ENCODE assay signal across 13 cellular contexts in genomic region chr16:31186176-31186575, GRCh38. TPM values are rescaled to one million over a fixed set of nuclear protein-coding genes. Genes with fewer than 3 reads are reported as not detected.
A peak's percentile ranks its signal among the peaks of the same experiment; 100 is the strongest.
DNase-seq lines count a peak whose midpoint lies in the region; ATAC-seq and TF ChIP-seq lines count a peak whose summit lies in the region.
"Had no signal": no experiment of that assay in that cellular context is flagged by ENCODE, and none has a peak within 500 bp of the region (broad histone marks: within the 10 kb centered on the region; RNA-seq: fewer than 3 reads in every experiment).

No MANE protein-coding gene starts in this region.

- peaks cover 97% of the 10 kb centered on the region for H3K79me2 ChIP-seq in DND-41 (ENCODE audit: insufficient read depth, low read length)

- POLR2A ChIA-PET in WTC11 (lab: Charles Lee) = no interaction called here

- H3K27ac Mint-ChIP-seq in WTC11 (peak overlapping the region; percentile 86; the same call in 1 of the 2 replicates), immature natural killer cell (peak overlapping the region; percentile 77 to 92 (median 82))

- CTCF ChIA-PET in WTC11 (lab: Charles Lee) = no interaction called here

- H3K36me3 ChIP-seq in BLaER1 treated with 17β-estradiol and CSF1 and Interleukin-3, amounts not matched to agents 10 nM and 100 nM = peaks cover 94 to 100% (median 100%) of the 10 kb centered on the region in 11 experiments
- peaks cover 100% of the 10 kb centered on the region for H3K36me3 ChIP-seq in DND-41 (ENCODE audit: insufficient read depth, low read length)

- no peaks in the 10 kb centered on the region for H3K9me3 ChIP-seq in BLaER1 treated with 17β-estradiol and CSF1 and Interleukin-3, amounts not matched to agents 10 nM and 100 nM (replicated peaks in 1 of 11)
- H3K9me3 ChIP-seq in DND-41 (ENCODE audit: insufficient read depth, low read length, severe bottlenecking) = no peaks in the 10 kb centered on the region
- H3K9me3 ChIP-seq: psoas muscle had no signal

- ATAC-seq in DND-41 (ENCODE audit: insufficient read depth, low read depth) = no peak
- ATAC-seq in WTC11 = no peak
- no peak for ATAC-seq in HG02870 (IDR thresholded peaks at IDR 0.05; ENCODE audit: unreplicated experiment)
- no peak for ATAC-seq in HG03432 (IDR thresholded peaks at IDR 0.05; ENCODE audit: unreplicated experiment)

- H3K4me2 ChIP-seq in BLaER1 treated with 17β-estradiol and CSF1 and Interleukin-3, amounts not matched to agents 10 nM and 100 nM = peak overlapping the region in 7 of 11 experiments; percentile 3 to 98 (median 62); a peak in 12 of 22 replicates
- peak overlapping the region; percentile 37; the same call in 1 of the 2 replicates for H3K4me2 ChIP-seq in DND-41 (ENCODE audit: insufficient read depth, low read length)
- H3K4me2 ChIP-seq: KMS-11 had no signal

- no peak overlapping the region for H2AFZ ChIP-seq in DND-41 (ENCODE audit: low read depth, low read length)

- H3K4me1 Mint-ChIP-seq in WTC11 (peaks cover 39% of the 10 kb centered on the region), immature natural killer cell (peaks cover 99 to 100% of the 10 kb centered on the region in 2 donors)

- H3K36me3 Mint-ChIP-seq in WTC11 (peaks cover 99% of the 10 kb centered on the region), immature natural killer cell (peaks cover 72 to 92% (median 77%) of the 10 kb centered on the region in 3 donors)

- H3K4me3 Mint-ChIP-seq in WTC11 = no peak overlapping the region
- peak overlapping the region; percentile 66 to 84 (median 79) for H3K4me3 Mint-ChIP-seq in immature natural killer cell

- H3K4me1 ChIP-seq in BLaER1 treated with 17β-estradiol and CSF1 and Interleukin-3, amounts not matched to agents 10 nM and 100 nM = peaks cover 25 to 99% (median 52%) of the 10 kb centered on the region in 10 experiments
- peaks cover 42% of the 10 kb centered on the region for H3K4me1 ChIP-seq in DND-41 (ENCODE audit: insufficient read depth, low read length)

- TF ChIP-seq CTCF in DND-41 (IDR thresholded peaks at IDR 0.05; ENCODE audit: borderline replicate concordance, extremely low read depth, low read length, poor library complexity, severe bottlenecking) (no peak), WTC11 (IDR thresholded peaks at IDR 0.05) (no peak)

- H3K9ac ChIP-seq in BLaER1 treated with 17β-estradiol and CSF1 and Interleukin-3, amounts not matched to agents 10 nM and 100 nM = peak overlapping the region in 2 of 11 experiments; percentile 10 to 57; a peak in 3 of 22 replicates
- H3K9ac ChIP-seq in DND-41 (ENCODE audit: low read depth, low read length) = no peak overlapping the region
- H3K9ac ChIP-seq: KMS-11 had no signal

- H3K9me3 Mint-ChIP-seq in WTC11 (no peaks in the 10 kb centered on the region), immature natural killer cell (peaks cover 0 to 2% (median 0%) of the 10 kb centered on the region in 6 donors)

- H4K20me1 ChIP-seq in BLaER1 treated with 17β-estradiol and CSF1 and Interleukin-3, amounts not matched to agents 10 nM and 100 nM = peaks cover 100% of the 10 kb centered on the region in 11 experiments
- H4K20me1 ChIP-seq in DND-41 (ENCODE audit: insufficient read depth, low read length) = peaks cover 100% of the 10 kb centered on the region

- H3K4me3 ChIP-seq in BLaER1 treated with 17β-estradiol and CSF1 and Interleukin-3, amounts not matched to agents 10 nM and 100 nM = no peak overlapping the region
- H3K4me3 ChIP-seq in DND-41 (ENCODE audit: low read depth in 1 of 2, low read length in 2 of 2) = no peak overlapping the region
- H3K4me3 ChIP-seq: dorsolateral prefrontal cortex, psoas muscle had no signal

- DNase-seq in DND-41 = no peak
- DNase-seq in WTC11 (ENCODE audit: low spot score) = no peak
- DNase-seq in immature natural killer cell = peak; percentile 37 to 52 (median 47)
- DNase-seq in NCI-H510A (lab: John Stamatoyannopoulos, UW) = no peak
- no peak for DNase-seq in globus pallidus (ENCODE audit: low spot score)
- DNase-seq: activated CD4-positive, alpha-beta T cell treated with anti-CD3 and anti-CD28 coated beads for 48 hours; dorsolateral prefrontal cortex; midbrain; psoas muscle had no signal

- H3K27me3 Mint-ChIP-seq in WTC11 (ENCODE audit: low read depth) = no peaks in the 10 kb centered on the region
- H3K27me3 Mint-ChIP-seq in immature natural killer cell (ENCODE audit: low read depth in 3 of 3) = peaks cover 17 to 69% (median 42%) of the 10 kb centered on the region in 3 donors

- H3K27me3 ChIP-seq in BLaER1 treated with 17β-estradiol and CSF1 and Interleukin-3, amounts not matched to agents 10 nM and 100 nM = no peaks in the 10 kb centered on the region
- no peaks in the 10 kb centered on the region for H3K27me3 ChIP-seq in DND-41 (ENCODE audit: insufficient read depth, low read length, poor library complexity)
- H3K27me3 ChIP-seq: dorsolateral prefrontal cortex had no signal

- peak overlapping the region in 2 of 11 experiments; percentile 4 to 12; a peak in 3 of 22 replicates for H3K27ac ChIP-seq in BLaER1 treated with 17β-estradiol and CSF1 and Interleukin-3, amounts not matched to agents 10 nM and 100 nM
- no peak overlapping the region for H3K27ac ChIP-seq in DND-41 (ENCODE audit: low read length)
- H3K27ac ChIP-seq: dorsolateral prefrontal cortex, KMS-11, psoas muscle had no signal

TF ChIP-seq in WTC11, 78 proteins besides CTCF, POLR2A, EP300 and RAD21 (continues in another document):
- TF ChIP-seq STAT6 (CRISPR knock-in tag; conservative IDR thresholded peaks at IDR 0.05; ENCODE audit: low read depth) = no peak
- no peak for TF ChIP-seq KAT7 (CRISPR knock-in tag; IDR thresholded peaks at IDR 0.05; ENCODE audit: borderline replicate concordance)
- no peak for TF ChIP-seq ZNF281 (CRISPR knock-in tag; IDR thresholded peaks at IDR 0.05)
- TF ChIP-seq JAZF1 (CRISPR knock-in tag; IDR thresholded peaks at IDR 0.05) = no peak
- no peak for TF ChIP-seq NR2C2 (CRISPR knock-in tag; IDR thresholded peaks at IDR 0.05)
- TF ChIP-seq ZNF396 (CRISPR knock-in tag; IDR thresholded peaks at IDR 0.05; ENCODE audit: borderline replicate concordance) = no peak
- TF ChIP-seq TP53 (CRISPR knock-in tag; IDR thresholded peaks at IDR 0.05) = no peak

RNA-seq across cellular contexts. Expression of gene FUS, which starts 6.2 kb away (rescaled TPM):
- 631 to 770 TPM (median 679 TPM) in 3 replicates for total RNA-seq in WTC11 (2021)
- 100 to 1,000 TPM in 1 of 3 donors, 10 to 100 TPM in 2; 73.4 to 169 (median 87.4) TPM for polyA plus RNA-seq in immature natural killer cell

RNA-seq across cellular contexts. Expression of gene PYCARD, which starts 16.4 kb away (rescaled TPM):
- 35.2 to 45.5 TPM (median 42.4 TPM) in 3 replicates for total RNA-seq in WTC11 (2021)
- 100 to 1,000 TPM in 2 of 3 donors, 10 to 100 TPM in 1; 91.2 to 133 (median 118) TPM for polyA plus RNA-seq in immature natural killer cell

RNA-seq across cellular contexts. Expression of gene TRIM72, which starts 27.7 kb away (rescaled TPM):
- total RNA-seq in WTC11 (2021) = 1.8 to 2.5 TPM (median 2.4 TPM) in 3 replicates
- not detected for polyA plus RNA-seq in immature natural killer cell

RNA-seq across cellular contexts. Expression of gene PYDC1, which starts 30.8 kb away (rescaled TPM):
- 1.9 to 9.5 TPM (median 6.1 TPM) in 3 replicates for total RNA-seq in WTC11 (2021)
- polyA plus RNA-seq in immature natural killer cell = not detected
- total RNA-seq: psoas muscle had no signal
- polyA plus RNA-seq: psoas muscle had no signal

RNA-seq across cellular contexts. Expression of gene PRSS36, which starts 36.3 kb away (rescaled TPM):
- total RNA-seq in WTC11 (2021) = 0.48 to 1.5 TPM (median 1.3 TPM) in 3 replicates
- 1 to 10 TPM; 3.4 to 8.6 (median 6.9) TPM for polyA plus RNA-seq in immature natural killer cell

Comparison
In these comparisons a context has a peak if more than half of its experiments do, and no peak if none do; other contexts are left out.
1. DNase-seq: peak in immature natural killer cell (3 of 3); none in DND-41 (single experiment), WTC11 (single experiment), NCI-H510A (single experiment) and globus pallidus (single experiment).